In genomic region chr16:31713071-31713944, GRCh38 we compare ENCODE assay signal across 8 cellular contexts.
A peak's percentile ranks its signal among the peaks of the same experiment; 100 is the strongest.
DNase-seq lines count a peak whose midpoint lies in the region; ATAC-seq and TF ChIP-seq lines count a peak whose summit lies in the region.

No MANE protein-coding gene starts in this region.

- H3K36me3 ChIP-seq in PC-3 (ENCODE audit: low read depth, low read length) = peaks cover 7% of the 10 kb centered on the region
- H3K36me3 ChIP-seq in esophagus (ENCODE audit: control insufficient read depth in 2 of 2, insufficient read depth in 2 of 2, low read length in 1 of 2) = peaks cover 0 to 13% of the 10 kb centered on the region in 2 donors
- peaks cover 7 to 12% of the 10 kb centered on the region in 2 donors for H3K36me3 ChIP-seq in mucosa of rectum (ENCODE audit: control insufficient read depth in 2 of 2, insufficient read depth in 2 of 2, low read length in 2 of 2)

- H3K4me3 ChIP-seq in PC-3 (ENCODE audit: low read length) (peak overlapping the region; percentile 93), esophagus (ENCODE audit: low read depth in 1 of 2, low read length in 2 of 2) (peak overlapping the region; percentile 87 to 98), mucosa of rectum (ENCODE audit: low read length in 2 of 2) (peak overlapping the region; percentile 93 to 98)

- 0% methylated on average over 42 to 59 of the region's 59 CpGs for WGBS in esophagus, 2 donors

- peak overlapping the region; percentile 99 to 100 (median 100) for H3K4me3 Mint-ChIP-seq in IgD-negative memory B cell
- peak overlapping the region; percentile 98 for H3K4me3 Mint-ChIP-seq in activated T-cell treated with anti-CD3 and anti-CD28 coated beads, Interleukin-2, amount 50 U/mL, for 24 hours

- peak; percentile 88 for DNase-seq in DMS153 treated with DMSO at 0.1 percent for 48 hours (lab: John Stamatoyannopoulos, UW; ENCODE audit: unreplicated experiment)
- peak; percentile 90 for DNase-seq in PC-3
- DNase-seq in activated T-cell treated with anti-CD3 and anti-CD28 coated beads, Interleukin-2, amount 50 U/mL, for 24 hours = peak; percentile 91
- DNase-seq in stimulated activated CD8-positive, alpha-beta memory T cell treated with anti-CD3 and anti-CD28 coated beads, Interleukin-4, amount 100 ng/mL, for 4 hours (ENCODE audit: low read depth in 2 of 2, low spot score in 1 of 2) = peak; percentile 87 to 90

- H3K4me2 ChIP-seq in PC-3 (ENCODE audit: low read length) = peak overlapping the region; percentile 97

- H3K36me3 Mint-ChIP-seq in IgD-negative memory B cell = peaks cover under 1% of the 10 kb centered on the region
- peaks cover 69% of the 10 kb centered on the region for H3K36me3 Mint-ChIP-seq in activated T-cell treated with anti-CD3 and anti-CD28 coated beads, Interleukin-2, amount 50 U/mL, for 24 hours (ENCODE audit: low read depth)

- no TSS peak for BruUV-seq in PC-3 (replicated peaks; lab: Mats Ljungman, UMichigan)

- no peaks in the 10 kb centered on the region for H3K9me2 ChIP-seq in PC-3 (replicated peaks; ENCODE audit: low read length)

- no peaks in the 10 kb centered on the region for H4K20me1 ChIP-seq in PC-3 (ENCODE audit: low read length)

- H3K4me1 ChIP-seq in PC-3 (ENCODE audit: insufficient read depth, low read length) = peaks cover 10% of the 10 kb centered on the region; the same call in 1 of the 2 replicates
- peaks cover 5 to 6% of the 10 kb centered on the region in 2 donors for H3K4me1 ChIP-seq in esophagus (ENCODE audit: control insufficient read depth in 2 of 2, insufficient read depth in 2 of 2, low read length in 1 of 2)
- peaks cover 8 to 10% of the 10 kb centered on the region in 2 donors for H3K4me1 ChIP-seq in mucosa of rectum (ENCODE audit: control insufficient read depth in 2 of 2, insufficient read depth in 2 of 2, low read length in 2 of 2)

- no peaks in the 10 kb centered on the region for H3K9me3 Mint-ChIP-seq in IgD-negative memory B cell
- peaks cover 4% of the 10 kb centered on the region for H3K9me3 Mint-ChIP-seq in activated T-cell treated with anti-CD3 and anti-CD28 coated beads, Interleukin-2, amount 50 U/mL, for 24 hours

- peak overlapping the region; percentile 94 to 100 (median 99) for H3K27ac Mint-ChIP-seq in IgD-negative memory B cell
- peak overlapping the region; percentile 99 for H3K27ac Mint-ChIP-seq in activated T-cell treated with anti-CD3 and anti-CD28 coated beads, Interleukin-2, amount 50 U/mL, for 24 hours

- H3F3A ChIP-seq in PC-3 (ENCODE audit: low read length, unreplicated experiment) = no peaks in the 10 kb centered on the region

- H3K4me1 Mint-ChIP-seq in IgD-negative memory B cell = peaks cover 24 to 39% (median 32%) of the 10 kb centered on the region in 3 donors
- peaks cover 56% of the 10 kb centered on the region for H3K4me1 Mint-ChIP-seq in activated T-cell treated with anti-CD3 and anti-CD28 coated beads, Interleukin-2, amount 50 U/mL, for 24 hours (ENCODE audit: low read depth)

- no peak for TF ChIP-seq CTCF in PC-3 (conservative IDR thresholded peaks at IDR 0.05; ENCODE audit: low read depth, low read length)

- H3K79me2 ChIP-seq in PC-3 (ENCODE audit: low read length) = peaks cover 26% of the 10 kb centered on the region

- intact Hi-C loops in PC-3 (cut with micrococcal nuclease) = loop anchor here (10.0 kb wide), 1 partner anchor 151 kb away; no protein-coding TSS in a partner anchor

- H3K9me3 ChIP-seq in PC-3 (ENCODE audit: low read length) (no peaks in the 10 kb centered on the region), esophagus (ENCODE audit: control insufficient read depth in 2 of 2, insufficient read depth in 1 of 2, low read depth in 1 of 2, low read length in 1 of 2) (no peaks in the 10 kb centered on the region), mucosa of rectum (ENCODE audit: control insufficient read depth in 2 of 2, low read length in 2 of 2) (no peaks in the 10 kb centered on the region)

- CTCF ChIA-PET in PC-3 (lab: Charles Lee) = no interaction called here

- peak; percentile 96 for ATAC-seq in GM21576 (IDR thresholded peaks at IDR 0.05; ENCODE audit: unreplicated experiment)
- peak; percentile 90 for ATAC-seq in PC-3

- POLR2A ChIA-PET in PC-3 (lab: Charles Lee; ENCODE audit: unreplicated experiment) = interaction anchor here (0.5 kb wide), 1 partner anchor 231 kb away, joined by 3 read pairs; the partner anchor contains the start of gene SLC5A2

- H3K27ac ChIP-seq in PC-3 (ENCODE audit: low read length) = peak overlapping the region; percentile 23; the same call in 1 of the 2 replicates
- peak overlapping the region; percentile 91 to 95 for H3K27ac ChIP-seq in esophagus (ENCODE audit: low read depth in 2 of 2, low read length in 1 of 2)
- H3K27ac ChIP-seq in mucosa of rectum (ENCODE audit: low read depth in 2 of 2, low read length in 2 of 2) = peak overlapping the region; percentile 88 to 92

- H3K27me3 ChIP-seq in PC-3 (ENCODE audit: low read length) = no peaks in the 10 kb centered on the region
- H3K27me3 ChIP-seq in esophagus (ENCODE audit: control insufficient read depth in 1 of 2, insufficient read depth in 2 of 2, low read length in 2 of 2) = no peaks in the 10 kb centered on the region
- no peaks in the 10 kb centered on the region for H3K27me3 ChIP-seq in mucosa of rectum (ENCODE audit: control insufficient read depth in 2 of 2, insufficient read depth in 2 of 2, low read length in 2 of 2)

- H3K27me3 Mint-ChIP-seq in IgD-negative memory B cell = no peaks in the 10 kb centered on the region
- no peaks in the 10 kb centered on the region for H3K27me3 Mint-ChIP-seq in activated T-cell treated with anti-CD3 and anti-CD28 coated beads, Interleukin-2, amount 50 U/mL, for 24 hours

- H2AFZ ChIP-seq in PC-3 (ENCODE audit: low read length) = peak overlapping the region; percentile 93

- peak overlapping the region; percentile 94 for H3K9ac ChIP-seq in PC-3 (ENCODE audit: low read length)
- peak overlapping the region; percentile 93 to 98 for H3K9ac ChIP-seq in mucosa of rectum (ENCODE audit: low read depth in 1 of 2, low read length in 2 of 2)

Comparison
In these comparisons a context has a peak if more than half of its experiments do, and no peak if none do; other contexts are left out.
1. Peak in every context shown above with its lines: DNase-seq, ATAC-seq, H3K4me3 ChIP-seq and H3K27ac ChIP-seq.
2. H3K27ac ChIP-seq: peak in every context shown above with its lines; median percentile 93 in esophagus; 90 in mucosa of rectum; 23 in PC-3.